1 cellular context compared by ENCODE assay signal in genomic region chr11:130737866-130738431, GRCh38.
TF ChIP-seq lines count a peak whose summit lies in the region.

No MANE protein-coding gene starts in this region.

TF ChIP-seq in GM23338, 12 proteins besides CTCF, POLR2A, EP300 and RAD21 (continued from another document):
- TF ChIP-seq ZNF462 (CRISPR knock-in tag; IDR thresholded peaks at IDR 0.05), result no peak
- TF ChIP-seq EZH2phosphoT487 (IDR thresholded peaks at IDR 0.05; ENCODE audit: unreplicated experiment), result no peak
- TF ChIP-seq ZNF331 (CRISPR knock-in tag; IDR thresholded peaks at IDR 0.05; ENCODE audit: low read depth), result no peak
- no peak for TF ChIP-seq REST (IDR thresholded peaks at IDR 0.05; ENCODE audit: unreplicated experiment)
